Comparison of ENCODE assay signal across 10 cellular contexts in the genomic region with DNA sequence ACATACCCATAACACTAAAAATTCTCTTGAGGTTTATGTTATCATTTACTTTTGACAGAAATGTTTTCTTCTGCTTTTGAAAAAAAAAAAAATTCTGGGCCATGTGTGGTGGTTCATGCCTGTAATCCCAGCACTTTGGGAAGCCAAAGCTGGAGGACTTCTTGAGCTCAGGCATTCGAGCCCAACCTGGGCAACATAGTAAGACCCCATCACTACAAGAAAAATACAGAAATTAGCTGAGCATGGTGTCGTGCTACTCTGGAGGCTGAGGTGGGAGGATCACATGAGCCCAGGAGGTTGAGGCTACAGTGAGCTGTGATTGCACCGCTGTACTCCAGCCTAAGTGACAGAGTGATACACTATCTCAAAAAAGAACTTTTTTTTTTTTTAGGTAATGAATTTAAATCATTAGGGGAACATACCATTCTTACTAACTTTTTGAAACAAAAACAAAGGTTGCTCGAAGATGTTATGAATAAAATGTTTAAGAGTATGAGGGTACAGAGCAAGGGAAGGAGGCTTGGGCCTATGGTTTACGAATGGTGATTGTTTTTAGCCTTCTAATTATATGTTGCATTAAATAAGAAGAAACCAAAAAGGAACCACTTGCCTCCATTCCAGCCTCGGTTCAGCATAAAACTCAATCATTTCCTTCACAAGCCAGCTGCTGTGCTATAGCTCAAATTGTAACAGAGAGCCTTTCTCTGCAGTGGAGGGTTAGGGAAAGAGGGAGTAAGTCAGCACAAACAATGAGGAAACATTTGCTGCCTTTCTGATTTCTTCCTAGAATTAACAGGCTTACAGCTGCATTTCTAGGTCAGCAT.
DNase-seq lines count a peak whose midpoint lies in the region; ATAC-seq and TF ChIP-seq lines count a peak whose summit lies in the region.
"Had no signal": no experiment of that assay in that cellular context is flagged by ENCODE, and none has a peak within 500 bp of the region (broad histone marks: within the 10 kb centered on the region; RNA-seq: fewer than 3 reads in every experiment).

No MANE protein-coding gene starts in this region.

- H3K9ac ChIP-seq in skeletal muscle satellite cell (ENCODE audit: low read depth, low read length): peak overlapping the region; percentile 88

- peaks cover 35% of the 10 kb centered on the region for H3K36me3 Mint-ChIP-seq in MCF 10A (ENCODE audit: insufficient read depth, unreplicated experiment)

- H3K4me3 ChIP-seq in HFF-Myc (replicated peaks; ENCODE audit: low read depth, low read length): peak overlapping the region; percentile 24
- peak overlapping the region; percentile 64 for H3K4me3 ChIP-seq in skeletal muscle satellite cell (ENCODE audit: low read length)

- BruUV-seq in MCF 10A (replicated peaks; lab: Mats Ljungman, UMichigan): no TSS peak

- H3K4me2 ChIP-seq in skeletal muscle satellite cell (ENCODE audit: low read length): peak overlapping the region; percentile 79

- CTCF ChIA-PET in MCF 10A (lab: Yijun Ruan, JAX): interaction anchor here (0.6 to 1.7 kb wide), 8 partner anchors 8 to 257 kb away, joined by 3 to 8 read pairs (median 5); no protein-coding TSS in a partner anchor

- ATAC-seq in HG02973 (IDR thresholded peaks at IDR 0.05; ENCODE audit: unreplicated experiment): no peak
- ATAC-seq in HG03571 (IDR thresholded peaks at IDR 0.05; ENCODE audit: unreplicated experiment): no peak
- no peak for ATAC-seq in HG02884 (IDR thresholded peaks at IDR 0.05; ENCODE audit: unreplicated experiment)

- peak overlapping the region; percentile 91 for H3K27ac ChIP-seq in layer of hippocampus (ENCODE audit: low read depth, low read length)

- no peaks in the 10 kb centered on the region for H3K27me3 ChIP-seq in layer of hippocampus (ENCODE audit: control insufficient read depth, insufficient read depth, low read length)
- no peaks in the 10 kb centered on the region for H3K27me3 ChIP-seq in skeletal muscle satellite cell (ENCODE audit: control insufficient read depth, insufficient read depth, low read length)
- H3K27me3 ChIP-seq: MG63 had no signal

- H3K4me1 ChIP-seq in skeletal muscle satellite cell (ENCODE audit: control insufficient read depth, insufficient read depth, low read length): peaks cover 60% of the 10 kb centered on the region

- TF ChIP-seq CTCF in HFF-Myc (IDR thresholded peaks at IDR 0.05; ENCODE audit: low read depth, low read length, missing control alignments) (no peak), MCF 10A (IDR thresholded peaks at IDR 0.05; ENCODE audit: unreplicated experiment) (no peak)

- peak overlapping the region; percentile 75 for H3K27ac Mint-ChIP-seq in MCF 10A (ENCODE audit: low read depth, unreplicated experiment)

- no peaks in the 10 kb centered on the region for H3K9me3 ChIP-seq in skeletal muscle satellite cell (replicated peaks; ENCODE audit: low read length)
- H3K9me3 ChIP-seq: MG63 had no signal

- H3K4me3 Mint-ChIP-seq in MCF 10A (ENCODE audit: unreplicated experiment): peak overlapping the region; percentile 63

- POLR2A ChIA-PET in MCF 10A (lab: Yijun Ruan, JAX): interaction anchor here (0.7 to 6.3 kb wide), 16 partner anchors 8 to 273 kb away, joined by 3 to 139 read pairs (median 6); partner anchors contain the start of gene KANK1

- DNase-seq in HFF-Myc (ENCODE audit: extremely low read depth, low read depth) (no peak), MCF 10A (ENCODE audit: unreplicated experiment) (peak; percentile 16), NCI-H187 treated with DMSO at 0.1 percent for 48 hours (lab: John Stamatoyannopoulos, UW) (no peak)
- DNase-seq: activated CD4-positive, CD25-positive, alpha-beta regulatory T cell had no signal

- no peaks in the 10 kb centered on the region for H3K9me3 Mint-ChIP-seq in MCF 10A (ENCODE audit: unreplicated experiment)

- H3K4me1 Mint-ChIP-seq in MCF 10A (ENCODE audit: insufficient read depth, unreplicated experiment): peaks cover 50% of the 10 kb centered on the region

- intact Hi-C loops in MCF 10A (cut with micrococcal nuclease): no loop called here

- no peaks in the 10 kb centered on the region for H3K36me3 ChIP-seq in skeletal muscle satellite cell (ENCODE audit: insufficient read depth, low read length)

- H3K27me3 Mint-ChIP-seq in MCF 10A (ENCODE audit: insufficient read depth, unreplicated experiment): no peaks in the 10 kb centered on the region
